10 cellular contexts compared by ENCODE assay signal in genomic region chr1:3396411-3396810, GRCh38. TPM values are rescaled to one million over a fixed set of nuclear protein-coding genes. Genes with fewer than 3 reads are reported as not detected.
"Had no signal": no experiment of that assay in that cellular context is flagged by ENCODE, and none has a peak within 500 bp of the region (broad histone marks: within the 10 kb centered on the region; RNA-seq: fewer than 3 reads in every experiment).

No MANE protein-coding gene starts in this region.

- H3K4me3 Mint-ChIP-seq: HFFc6, IgD-negative memory B cell had no signal

- H3K4me3 ChIP-seq: GM23248, HAP-1 had no signal

- H3K9me3 Mint-ChIP-seq: HFFc6, IgD-negative memory B cell had no signal

- H3K9ac ChIP-seq: GM23248 had no signal

- H3K27ac Mint-ChIP-seq: HFFc6, IgD-negative memory B cell had no signal

- ATAC-seq: HCT116, HepG2 had no signal

- H3K27ac ChIP-seq: GM23248, HL-60 had no signal

- H3K36me3 Mint-ChIP-seq: IgD-negative memory B cell had no signal

- H3K36me3 ChIP-seq: HAP-1 had no signal

- H2AFZ ChIP-seq: GM23248 had no signal

- H3K9me3 ChIP-seq: HAP-1 had no signal

- DNase-seq: GM23248, GOT3, H7, HFFc6, KBM-7 had no signal

RNA-seq across cellular contexts. Expression of gene ARHGEF16, which starts 58.1 kb away (rescaled TPM):
- total RNA-seq: GM23248 had no signal
- polyA plus RNA-seq: GM23248, IgD-negative memory B cell had no signal
